ENCODE assay signal across 8 cellular contexts in the genomic region with DNA sequence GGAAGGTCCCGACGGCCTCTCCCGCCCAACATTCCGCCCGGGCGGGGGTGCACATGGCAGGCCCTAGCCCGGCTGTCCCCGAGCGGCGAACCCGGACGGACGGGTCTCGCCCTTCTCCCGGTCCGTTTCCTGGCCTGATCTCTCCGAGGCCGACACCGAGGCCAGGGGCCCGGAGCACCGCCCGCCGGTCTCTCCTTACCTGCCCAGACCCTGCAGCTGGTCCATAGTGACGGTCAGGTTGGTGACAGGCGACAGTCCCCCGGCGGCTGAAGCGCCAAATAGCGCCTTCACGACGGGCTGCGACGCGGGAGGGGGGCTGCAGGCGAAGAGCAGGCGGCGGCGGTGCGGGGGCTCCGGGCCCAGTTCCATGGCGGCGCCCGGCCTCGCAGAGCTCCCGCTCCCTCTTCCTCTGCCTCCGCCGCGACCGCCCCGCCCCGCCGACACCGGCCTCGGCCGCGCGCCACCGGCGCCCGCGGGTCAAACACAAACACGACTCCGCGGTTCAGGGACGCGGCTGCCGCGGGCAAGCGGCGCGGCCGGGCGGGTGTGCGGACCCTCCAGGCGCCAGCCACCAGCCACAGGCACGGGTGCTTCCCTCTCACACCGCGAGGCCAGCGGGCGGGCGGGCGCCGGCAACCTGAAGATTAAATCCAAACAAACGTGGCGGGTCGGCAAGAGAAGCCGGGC. TPM values are rescaled to one million over a fixed set of nuclear protein-coding genes. Genes with fewer than 3 reads are reported as not detected.
DNase-seq lines count a peak whose midpoint lies in the region; ATAC-seq and TF ChIP-seq lines count a peak whose summit lies in the region.

No MANE protein-coding gene starts in this region.

- peak overlapping the region; percentile 95 for H3K4me3 Mint-ChIP-seq in glutamatergic neuron (ENCODE audit: unreplicated experiment)

- H3K27ac Mint-ChIP-seq in glutamatergic neuron (ENCODE audit: unreplicated experiment): no peak overlapping the region

- no peaks in the 10 kb centered on the region for H3K27me3 ChIP-seq in HL-60 (ENCODE audit: insufficient read depth, poor library complexity, severe bottlenecking)

- TF ChIP-seq CTCF in HL-60 (IDR thresholded peaks at IDR 0.05; ENCODE audit: insufficient read depth, low read length): no peak
- no peak for TF ChIP-seq CTCF in glutamatergic neuron (IDR thresholded peaks at IDR 0.05; ENCODE audit: partially characterized antibody, unreplicated experiment)

- ATAC-seq in GM21390 (IDR thresholded peaks at IDR 0.05; ENCODE audit: unreplicated experiment): peak; percentile 23

- H3K27me3 Mint-ChIP-seq in glutamatergic neuron (ENCODE audit: unreplicated experiment): peaks cover 10% of the 10 kb centered on the region

- DNase-seq in EH (ENCODE audit: low read depth) (peak; percentile 33), HL-60 (ENCODE audit: low read depth in 1 of 2, low spot score in 1 of 2) (no peak), glutamatergic neuron (peak; percentile 82), posterior vena cava (ENCODE audit: low spot score) (peak; percentile 90), NCI-H524 treated with DMSO at 0.1 percent for 48 hours (lab: John Stamatoyannopoulos, UW) (no peak), dermis blood vessel endothelial cell (no peak)
- DNase-seq in activated T-cell treated with anti-CD3 and anti-CD28 coated beads, Interleukin-2, amount 50 U/mL, for 1 hour: peak; percentile 26

- peak overlapping the region; percentile 89 for H3K27ac ChIP-seq in HL-60 (replicated peaks)

- peaks cover 8% of the 10 kb centered on the region for H3K4me1 Mint-ChIP-seq in glutamatergic neuron (ENCODE audit: low read depth, unreplicated experiment)

- intact Hi-C loops in posterior vena cava (cut with DNase I): no loop called here

- peaks cover 6% of the 10 kb centered on the region for H3K9me3 Mint-ChIP-seq in glutamatergic neuron (ENCODE audit: unreplicated experiment)

- no peaks in the 10 kb centered on the region for H3K36me3 Mint-ChIP-seq in glutamatergic neuron (ENCODE audit: unreplicated experiment)

- peak overlapping the region; percentile 73 for H3K4me3 ChIP-seq in HL-60 (replicated peaks; ENCODE audit: insufficient read depth, low read length)

RNA-seq across cellular contexts. Expression of a gene that starts 0.5 kb away (rescaled TPM):
- total RNA-seq in glutamatergic neuron (ENCODE audit: unreplicated experiment) (11.8 TPM), posterior vena cava (under 1 TPM; 0.43 to 0.65 TPM), dermis blood vessel endothelial cell (15.1 and 21.6 TPM in 2 replicates)

RNA-seq across cellular contexts. Expression of a gene that starts 35.6 kb away (rescaled TPM):
- total RNA-seq in glutamatergic neuron (ENCODE audit: unreplicated experiment) (not detected), posterior vena cava (not detected), dermis blood vessel endothelial cell (not detected in 2 replicates)

RNA-seq across cellular contexts. Expression of a gene that starts 53.2 kb away (rescaled TPM):
- 48.2 TPM for total RNA-seq in glutamatergic neuron (ENCODE audit: unreplicated experiment)
- 10 to 100 TPM in 1 of 2 donors, 1 to 10 TPM in 1; 8.4 to 11.3 TPM for total RNA-seq in posterior vena cava
- total RNA-seq in dermis blood vessel endothelial cell: 3.4 and 4.1 TPM in 2 replicates

Comparison
In these comparisons a context has a peak if more than half of its experiments do, and no peak if none do; other contexts are left out.
1. DNase-seq: peak in EH (single experiment), activated T-cell treated with anti-CD3 and anti-CD28 coated beads, Interleukin-2, amount 50 U/mL, for 1 hour (single experiment), glutamatergic neuron (single experiment) and posterior vena cava (single experiment); none in HL-60 (0 of 2), NCI-H524 treated with DMSO at 0.1 percent for 48 hours (single experiment) and dermis blood vessel endothelial cell (single experiment).